Comparison of ENCODE assay signal across 23 cellular contexts in the genomic region with DNA sequence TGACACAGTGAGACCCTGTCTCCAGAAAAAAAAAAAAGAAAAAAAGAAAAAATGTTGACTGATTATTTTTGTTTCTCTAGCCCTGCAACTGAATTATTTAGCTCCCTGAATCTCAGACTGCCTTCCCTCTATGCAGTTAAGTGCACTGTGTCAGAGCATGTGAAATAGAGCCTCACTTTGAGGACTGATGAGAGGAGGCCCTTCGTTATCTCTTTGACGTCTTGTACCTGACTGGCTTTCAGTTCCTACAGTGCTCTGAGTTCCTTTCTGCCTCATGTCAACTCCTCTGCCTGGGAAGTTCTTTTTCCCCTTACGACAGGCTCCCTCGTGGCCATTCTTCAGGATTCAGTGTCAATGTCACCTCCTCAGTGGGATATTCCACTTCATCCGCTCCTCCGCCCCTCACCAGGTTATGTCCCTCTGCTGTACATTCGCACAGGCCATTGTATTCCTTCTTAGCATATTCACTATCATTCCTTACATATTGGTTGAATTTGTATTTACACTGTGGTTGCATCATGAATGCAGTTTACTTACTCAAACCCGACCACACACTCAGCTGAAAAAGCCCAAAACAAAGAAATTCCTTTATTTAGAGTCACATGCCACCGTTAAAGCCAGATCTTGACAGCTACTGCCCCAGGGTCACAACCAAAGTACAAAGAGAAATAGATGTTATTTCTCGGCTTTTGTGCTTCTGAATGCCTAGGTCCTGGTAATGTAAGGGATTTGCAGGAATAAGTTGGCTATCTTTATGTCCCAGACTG. TPM values are rescaled to one million over a fixed set of nuclear protein-coding genes. Genes with fewer than 3 reads are reported as not detected.
A peak's percentile ranks its signal among the peaks of the same experiment; 100 is the strongest.
DNase-seq lines count a peak whose midpoint lies in the region; ATAC-seq and TF ChIP-seq lines count a peak whose summit lies in the region.
"Had no signal": no experiment of that assay in that cellular context is flagged by ENCODE, and none has a peak within 500 bp of the region (broad histone marks: within the 10 kb centered on the region; RNA-seq: fewer than 3 reads in every experiment).

No MANE protein-coding gene starts in this region.

- peak overlapping the region; percentile 86 for H4K91ac ChIP-seq in mesenchymal stem cell (ENCODE audit: low read length)

- CTCF ChIA-PET in Calu3 (lab: Charles Lee) = interaction anchor here (0.8 to 1.8 kb wide), 4 partner anchors 10 to 72 kb away, joined by 3 to 4 read pairs (median 4); no protein-coding TSS in a partner anchor
- CTCF ChIA-PET in PC-3 (lab: Charles Lee) = interaction anchor here (0.6 to 1.5 kb wide), 2 partner anchors 45 to 48 kb away, joined by 5 to 8 read pairs; no protein-coding TSS in a partner anchor

- H4K8ac ChIP-seq in mesenchymal stem cell (ENCODE audit: low read length) = peak overlapping the region; percentile 95

- in situ Hi-C loops in transverse colon (cut with MboI; ENCODE audit: low pct_ligation_motif_present in 1 of 4, low pct_unique_long_range_greater_than_20kb in 1 of 4, low sequenced_read_pairs in 3 of 4) = loop anchor here in 2 of 4 donors (10.0 to 25.0 kb wide), 2 partner anchors 192 to 195 kb away; no protein-coding TSS in a partner anchor

- H3F3A ChIP-seq in PC-3 (ENCODE audit: low read length, unreplicated experiment) = peaks cover 32% of the 10 kb centered on the region

- H3K4me2 ChIP-seq in PC-3 (ENCODE audit: low read length) = peak overlapping the region; percentile 18
- no peak overlapping the region for H3K4me2 ChIP-seq in mesenchymal stem cell (ENCODE audit: low read length, poor library complexity, severe bottlenecking)
- H3K4me2 ChIP-seq: BLaER1 had no signal

- ATAC-seq in PC-3 = peak; percentile 5
- no peak for ATAC-seq in stimulated activated naive B cell treated with anti-CD40 and anti-IgM and Interleukin-4, amounts not matched to agents 10 μg/mL and 1 μg/mL and 100 μg/mL, for 72 hours (replicated peaks)
- ATAC-seq: body of pancreas, gastrocnemius medialis, left lung, mucosa of descending colon, sciatic nerve had no signal

- H3K36me3 ChIP-seq in PC-3 (ENCODE audit: low read depth, low read length) (no peaks in the 10 kb centered on the region), mesenchymal stem cell (ENCODE audit: control insufficient read depth in 1 of 2, insufficient read depth in 2 of 2, low read depth in 1 of 2, low read length in 2 of 2) (no peaks in the 10 kb centered on the region), transverse colon (no peaks in the 10 kb centered on the region)
- H3K36me3 ChIP-seq: BLaER1, gastrocnemius medialis, left lung had no signal

- no peak for TF ChIP-seq POLR2A in transverse colon (IDR thresholded peaks at IDR 0.05)

- 0 out of 2 replicates have a peak, but pooled peaks cover 4% of the 10 kb centered on the region for H3K9me2 ChIP-seq in PC-3 (replicated peaks; ENCODE audit: low read length)

- H3K36me3 Mint-ChIP-seq in Calu3 (ENCODE audit: insufficient read depth, unreplicated experiment) (peaks cover 19% of the 10 kb centered on the region), chondrocyte (ENCODE audit: low read depth) (no peaks in the 10 kb centered on the region)
- H3K36me3 Mint-ChIP-seq in dendritic cell treated with granulocyte-macrophage colony-stimulating factor and Interleukin-4, amounts not matched to agents 40 ng/mL and 50 ng/mL, for 4 days (ENCODE audit: low read depth) = no peaks in the 10 kb centered on the region
- no peaks in the 10 kb centered on the region for H3K36me3 Mint-ChIP-seq in stimulated activated naive B cell treated with anti-CD40 and anti-IgM and Interleukin-4, amounts not matched to agents 10 μg/mL and 1 μg/mL and 100 μg/mL, for 72 hours
- H3K36me3 Mint-ChIP-seq: IgD-negative memory B cell had no signal

- 39% methylated on average over 7 of the region's 10 CpGs for WGBS in mesenchymal stem cell
- 56 to 75% methylated on average over 4 to 10 of the region's 10 CpGs for WGBS in transverse colon (ENCODE audit: low coverage in 1 of 2), 2 donors

- H3K27me3 ChIP-seq in PC-3 (ENCODE audit: low read length) = no peaks in the 10 kb centered on the region
- H3K27me3 ChIP-seq in mesenchymal stem cell (ENCODE audit: control insufficient read depth in 1 of 2, insufficient read depth in 1 of 2, low read length in 2 of 2) = no peaks in the 10 kb centered on the region
- H3K27me3 ChIP-seq in transverse colon = no peaks in the 10 kb centered on the region
- H3K27me3 ChIP-seq: BLaER1, body of pancreas, gastrocnemius medialis, left lung, testis had no signal

- H2BK5ac ChIP-seq in mesenchymal stem cell (ENCODE audit: low read depth, low read length, poor library complexity, severe bottlenecking) = no peak overlapping the region

- H2BK15ac ChIP-seq in mesenchymal stem cell (ENCODE audit: low read depth, poor library complexity, severe bottlenecking) = no peak overlapping the region

- H3K4me1 ChIP-seq in PC-3 (ENCODE audit: insufficient read depth, low read length) (peaks cover 75% of the 10 kb centered on the region), mesenchymal stem cell (ENCODE audit: control insufficient read depth, insufficient read depth, low read depth, low read length) (peaks cover 31% of the 10 kb centered on the region), transverse colon (peaks cover 7 to 17% (median 15%) of the 10 kb centered on the region in 4 donors)

- H3K4me3 Mint-ChIP-seq in Calu3 (ENCODE audit: low read depth, unreplicated experiment) (no peak overlapping the region), chondrocyte (ENCODE audit: unreplicated experiment) (no peak overlapping the region)
- H3K4me3 Mint-ChIP-seq in dendritic cell treated with granulocyte-macrophage colony-stimulating factor and Interleukin-4, amounts not matched to agents 40 ng/mL and 50 ng/mL, for 4 days = no peak overlapping the region
- no peak overlapping the region for H3K4me3 Mint-ChIP-seq in stimulated activated naive B cell treated with anti-CD40 and anti-IgM and Interleukin-4, amounts not matched to agents 10 μg/mL and 1 μg/mL and 100 μg/mL, for 72 hours
- H3K4me3 Mint-ChIP-seq: IgD-negative memory B cell had no signal

- peak overlapping the region; percentile 88 for H2AK5ac ChIP-seq in mesenchymal stem cell (ENCODE audit: low read length, severe bottlenecking)

- H3K14ac ChIP-seq in mesenchymal stem cell (ENCODE audit: low read length in 2 of 2) = peak overlapping the region in 1 of 2 experiments; percentile 83

- peak overlapping the region; percentile 90 to 94 for H3K18ac ChIP-seq in mesenchymal stem cell (ENCODE audit: low read depth in 1 of 2, low read length in 2 of 2)

- TF ChIP-seq EP300 in transverse colon (IDR thresholded peaks at IDR 0.05; ENCODE audit: low read depth) = no peak

- peak overlapping the region; percentile 1; the same call in 1 of the 2 replicates for H2AFZ ChIP-seq in PC-3 (ENCODE audit: low read length)
- no peak overlapping the region for H2AFZ ChIP-seq in mesenchymal stem cell (ENCODE audit: low read depth, low read length)

- H2BK120ac ChIP-seq in mesenchymal stem cell (ENCODE audit: low read depth, low read length) = peak overlapping the region; percentile 90

- peaks cover 59% of the 10 kb centered on the region for H3K4me1 Mint-ChIP-seq in Calu3 (ENCODE audit: low read depth, unreplicated experiment)
- peaks cover 71% of the 10 kb centered on the region for H3K4me1 Mint-ChIP-seq in dendritic cell treated with granulocyte-macrophage colony-stimulating factor and Interleukin-4, amounts not matched to agents 40 ng/mL and 50 ng/mL, for 4 days (ENCODE audit: low read depth)
- peaks cover 13 to 33% of the 10 kb centered on the region in 2 donors for H3K4me1 Mint-ChIP-seq in stimulated activated naive B cell treated with anti-CD40 and anti-IgM and Interleukin-4, amounts not matched to agents 10 μg/mL and 1 μg/mL and 100 μg/mL, for 72 hours
- peaks cover 73% of the 10 kb centered on the region for H3K4me1 Mint-ChIP-seq in chondrocyte (ENCODE audit: low read depth)

- H3K79me2 ChIP-seq in PC-3 (ENCODE audit: low read length) = no peaks in the 10 kb centered on the region

- H3K9me3 ChIP-seq in PC-3 (ENCODE audit: low read length) (no peaks in the 10 kb centered on the region), mesenchymal stem cell (ENCODE audit: control insufficient read depth, low read length) (no peaks in the 10 kb centered on the region), transverse colon (no peaks in the 10 kb centered on the region)
- H3K9me3 ChIP-seq: BLaER1, body of pancreas, gastrocnemius medialis, left lung, mucosa of descending colon, testis had no signal

- peak overlapping the region; percentile 64 for H3K27ac Mint-ChIP-seq in Calu3 (ENCODE audit: unreplicated experiment)
- peak overlapping the region; percentile 96 for H3K27ac Mint-ChIP-seq in dendritic cell treated with granulocyte-macrophage colony-stimulating factor and Interleukin-4, amounts not matched to agents 40 ng/mL and 50 ng/mL, for 4 days
- no peak overlapping the region for H3K27ac Mint-ChIP-seq in stimulated activated naive B cell treated with anti-CD40 and anti-IgM and Interleukin-4, amounts not matched to agents 10 μg/mL and 1 μg/mL and 100 μg/mL, for 72 hours
- H3K27ac Mint-ChIP-seq in chondrocyte (ENCODE audit: unreplicated experiment) = no peak overlapping the region

- H3K4ac ChIP-seq in mesenchymal stem cell (ENCODE audit: low read depth in 1 of 2, low read length in 2 of 2) = peak overlapping the region; percentile 80 to 95

- BruUV-seq in Calu3 (replicated peaks; lab: Mats Ljungman, UMichigan) (no TSS peak), PC-3 (replicated peaks; lab: Mats Ljungman, UMichigan) (no TSS peak)

- POLR2A ChIA-PET in PC-3 (lab: Charles Lee; ENCODE audit: unreplicated experiment) = interaction anchor here (0.5 to 0.7 kb wide), 4 partner anchors 17 to 1319 kb away, joined by 4 to 9 read pairs (median 4); no protein-coding TSS in a partner anchor

- no peaks in the 10 kb centered on the region for H3K9me3 Mint-ChIP-seq in Calu3 (ENCODE audit: low read depth, unreplicated experiment)
- no peaks in the 10 kb centered on the region for H3K9me3 Mint-ChIP-seq in dendritic cell treated with granulocyte-macrophage colony-stimulating factor and Interleukin-4, amounts not matched to agents 40 ng/mL and 50 ng/mL, for 4 days
- no peaks in the 10 kb centered on the region for H3K9me3 Mint-ChIP-seq in stimulated activated naive B cell treated with anti-CD40 and anti-IgM and Interleukin-4, amounts not matched to agents 10 μg/mL and 1 μg/mL and 100 μg/mL, for 72 hours
- H3K9me3 Mint-ChIP-seq in chondrocyte (ENCODE audit: low read depth) = no peaks in the 10 kb centered on the region
- H3K9me3 Mint-ChIP-seq: IgD-negative memory B cell had no signal

- H3K27ac ChIP-seq in PC-3 (ENCODE audit: low read length) = peak overlapping the region; percentile 60
- H3K27ac ChIP-seq in mesenchymal stem cell (ENCODE audit: low read length, poor library complexity, severe bottlenecking) = no peak overlapping the region
- H3K27ac ChIP-seq in transverse colon = no peak overlapping the region
- H3K27ac ChIP-seq: BLaER1, body of pancreas, gastrocnemius medialis, left lung, testis had no signal

- DNase-seq in Calu3 (no peak), PC-3 (peak; percentile 99), mesenchymal stem cell (peak; percentile 78), transverse colon (no peak), chondrocyte (ENCODE audit: low spot score) (no peak)
- no peak for DNase-seq in stimulated activated naive B cell treated with anti-CD40 and anti-IgM and Interleukin-4, amounts not matched to agents 10 μg/mL and 1 μg/mL and 100 μg/mL, for 72 hours
- no peak for DNase-seq in activated CD4-positive, alpha-beta T cell treated with anti-CD3 and anti-CD28 coated beads for 48 hours
- DNase-seq: activated CD4-positive, CD25-positive, alpha-beta regulatory T cell treated with anti-CD3 and anti-CD28 coated beads, Interleukin-2, amount 50 U/mL, for 72 hours; activated CD8-positive, alpha-beta memory T cell treated with anti-CD3 and anti-CD28 coated beads, Interleukin-2, amount 50 U/mL, for 4 hours; activated naive CD4-positive, alpha-beta T cell; body of pancreas; gastrocnemius medialis; left lung; mucosa of descending colon; NCI-H1048; Right ventricle myocardium superior; stimulated activated CD4-positive, alpha-beta T cell treated with anti-CD3 and anti-CD28 coated beads, Interleukin-4, amount 100 ng/mL, for 1 hour; T-helper 2 cell; testis had no signal

- peak overlapping the region; percentile 99 for H2BK12ac ChIP-seq in mesenchymal stem cell (ENCODE audit: low read length in 2 of 2)

- H4K20me1 ChIP-seq in PC-3 (ENCODE audit: low read length) = no peaks in the 10 kb centered on the region
- H4K20me1 ChIP-seq: BLaER1 had no signal

- peaks cover 2% of the 10 kb centered on the region for H3K79me1 ChIP-seq in mesenchymal stem cell (replicated peaks; ENCODE audit: low read length, poor library complexity, severe bottlenecking)

- H3K4me3 ChIP-seq in PC-3 (ENCODE audit: low read length) = no peak overlapping the region
- H3K4me3 ChIP-seq in mesenchymal stem cell (ENCODE audit: insufficient read depth in 1 of 2, low read depth in 1 of 2, low read length in 2 of 2) = no peak overlapping the region
- no peak overlapping the region for H3K4me3 ChIP-seq in transverse colon
- H3K4me3 ChIP-seq: BLaER1, body of pancreas, gastrocnemius medialis, left lung, mucosa of descending colon, testis had no signal

- H3K27me3 Mint-ChIP-seq in Calu3 (ENCODE audit: unreplicated experiment) (no peaks in the 10 kb centered on the region), chondrocyte (ENCODE audit: low read depth) (no peaks in the 10 kb centered on the region)
- H3K27me3 Mint-ChIP-seq in dendritic cell treated with granulocyte-macrophage colony-stimulating factor and Interleukin-4, amounts not matched to agents 40 ng/mL and 50 ng/mL, for 4 days = no peaks in the 10 kb centered on the region
- no peaks in the 10 kb centered on the region for H3K27me3 Mint-ChIP-seq in stimulated activated naive B cell treated with anti-CD40 and anti-IgM and Interleukin-4, amounts not matched to agents 10 μg/mL and 1 μg/mL and 100 μg/mL, for 72 hours
- H3K27me3 Mint-ChIP-seq: IgD-negative memory B cell had no signal

- H3K23ac ChIP-seq in mesenchymal stem cell (ENCODE audit: low read length in 2 of 2) = no peak overlapping the region

- TF ChIP-seq CTCF in Calu3 (IDR thresholded peaks at IDR 0.05; ENCODE audit: unreplicated experiment) = no peak
- TF ChIP-seq CTCF in PC-3 (conservative IDR thresholded peaks at IDR 0.05; ENCODE audit: low read depth, low read length) = no peak
- TF ChIP-seq CTCF in transverse colon (IDR thresholded peaks at IDR 0.05) = no peak
- no peak for TF ChIP-seq CTCF in chondrocyte (IDR thresholded peaks at IDR 0.05)

- intact Hi-C loops in Calu3 (cut with micrococcal nuclease; ENCODE audit: unreplicated experiment) (no loop called here), PC-3 (cut with micrococcal nuclease) (loop anchor here (10.0 kb wide), 1 partner anchor 1032 kb away; no protein-coding TSS in a partner anchor), transverse colon (cut with DNase I; ENCODE audit: low total_unique reads) (no loop called here)
- intact Hi-C loops in dendritic cell treated with granulocyte-macrophage colony-stimulating factor and Interleukin-4, amounts not matched to agents 40 ng/mL and 50 ng/mL, for 4 days (cut with micrococcal nuclease) = no loop called here

- H3K9ac ChIP-seq in PC-3 (ENCODE audit: low read length) (no peak overlapping the region), mesenchymal stem cell (ENCODE audit: low read length) (no peak overlapping the region)
- H3K9ac ChIP-seq: BLaER1 had no signal

RNA-seq across cellular contexts. Expression of a gene that starts 18.1 kb away (rescaled TPM):
- total RNA-seq in Calu3 (2022) = 58.1 and 58.9 TPM in 2 replicates
- 170 and 179 TPM in 2 replicates for total RNA-seq in PC-3 (2014; rRNA removed)
- 17.2 TPM for polyA plus RNA-seq in mesenchymal stem cell (2013, experiment 1 of 2)
- polyA plus RNA-seq in mesenchymal stem cell (2013, experiment 2 of 2) = 16.4 TPM
- total RNA-seq in transverse colon = 100 to 1,000 TPM in 1 of 4 donors, 10 to 100 TPM in 3; 72.0 to 131 (median 83.0) TPM
- 30.5 to 31.7 TPM (median 30.5 TPM) in 3 replicates for total RNA-seq in chondrocyte

RNA-seq across cellular contexts. Expression of a gene that starts 18.4 kb away (rescaled TPM):
- 655 and 706 TPM in 2 replicates for total RNA-seq in Calu3 (2022)
- 1,570 and 1,582 TPM in 2 replicates for total RNA-seq in PC-3 (2014; rRNA removed)
- 1,126 TPM for polyA plus RNA-seq in mesenchymal stem cell (2013, experiment 1 of 2)
- 1,146 TPM for polyA plus RNA-seq in mesenchymal stem cell (2013, experiment 2 of 2)
- 1 to 10 TPM in 3 of 4 donors, under 1 TPM in 1; 0.75 to 8.0 (median 2.3) TPM for total RNA-seq in transverse colon
- total RNA-seq in chondrocyte = 54.2 to 84.9 TPM (median 54.8 TPM) in 3 replicates
- polyA plus RNA-seq: IgD-negative memory B cell had no signal

Comparison
In these comparisons a context has a peak if more than half of its experiments do, and no peak if none do; other contexts are left out.
1. DNase-seq: peak in PC-3 (single experiment) and mesenchymal stem cell (single experiment); none in Calu3 (single experiment), stimulated activated naive B cell treated with anti-CD40 and anti-IgM and Interleukin-4, amounts not matched to agents 10 μg/mL and 1 μg/mL and 100 μg/mL, for 72 hours (single experiment), transverse colon (single experiment), chondrocyte (single experiment) and activated CD4-positive, alpha-beta T cell treated with anti-CD3 and anti-CD28 coated beads for 48 hours (single experiment).
2. H3K27ac Mint-ChIP-seq: peak in Calu3 (single experiment) and dendritic cell treated with granulocyte-macrophage colony-stimulating factor and Interleukin-4, amounts not matched to agents 40 ng/mL and 50 ng/mL, for 4 days (single experiment); none in stimulated activated naive B cell treated with anti-CD40 and anti-IgM and Interleukin-4, amounts not matched to agents 10 μg/mL and 1 μg/mL and 100 μg/mL, for 72 hours (single experiment) and chondrocyte (single experiment).